ENCODE assay signal across 8 cellular contexts in the genomic region with DNA sequence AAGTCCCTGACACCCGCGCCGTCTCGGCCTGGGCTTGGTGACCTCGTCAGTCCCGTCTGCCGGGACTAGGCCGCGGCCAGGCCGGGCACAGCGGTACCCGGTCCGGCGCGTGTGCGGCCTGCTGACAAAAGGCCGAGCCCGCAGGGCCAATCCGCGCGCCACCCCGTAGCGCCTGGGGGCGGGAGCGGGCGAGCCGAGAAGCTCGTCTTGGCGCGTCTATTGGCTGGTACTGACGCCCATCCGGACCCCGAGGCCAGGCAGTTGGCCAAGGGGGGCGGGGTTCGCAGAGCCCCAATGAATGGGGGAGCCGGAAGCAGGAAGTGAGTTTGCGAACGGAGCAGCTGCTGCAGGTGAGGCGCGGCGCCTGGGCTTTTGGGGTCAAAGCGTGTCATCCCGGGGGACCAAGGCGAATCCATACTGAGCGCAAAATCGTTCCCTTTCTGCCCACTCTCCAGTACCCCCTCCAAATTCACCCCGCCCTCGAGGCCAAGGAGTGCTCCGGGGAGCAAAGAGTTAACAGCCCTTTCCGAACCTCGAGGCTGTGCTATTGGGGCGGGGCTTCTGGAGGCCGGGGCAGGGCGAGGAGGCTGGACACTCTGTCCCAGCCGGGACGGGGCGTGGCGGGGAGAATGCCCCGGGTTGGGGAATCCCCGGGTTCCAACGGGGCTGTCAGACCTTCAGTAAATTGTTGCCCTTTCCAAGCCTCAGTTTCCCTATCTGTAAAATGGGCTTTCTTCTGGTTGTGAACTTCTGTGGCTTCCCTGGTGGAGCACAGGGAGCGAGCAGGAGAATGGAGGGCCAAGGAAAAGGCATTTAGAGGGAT. TPM values are rescaled to one million over a fixed set of nuclear protein-coding genes. Genes with fewer than 3 reads are reported as not detected.
DNase-seq lines count a peak whose midpoint lies in the region; ATAC-seq and TF ChIP-seq lines count a peak whose summit lies in the region.

A gene with protein sequence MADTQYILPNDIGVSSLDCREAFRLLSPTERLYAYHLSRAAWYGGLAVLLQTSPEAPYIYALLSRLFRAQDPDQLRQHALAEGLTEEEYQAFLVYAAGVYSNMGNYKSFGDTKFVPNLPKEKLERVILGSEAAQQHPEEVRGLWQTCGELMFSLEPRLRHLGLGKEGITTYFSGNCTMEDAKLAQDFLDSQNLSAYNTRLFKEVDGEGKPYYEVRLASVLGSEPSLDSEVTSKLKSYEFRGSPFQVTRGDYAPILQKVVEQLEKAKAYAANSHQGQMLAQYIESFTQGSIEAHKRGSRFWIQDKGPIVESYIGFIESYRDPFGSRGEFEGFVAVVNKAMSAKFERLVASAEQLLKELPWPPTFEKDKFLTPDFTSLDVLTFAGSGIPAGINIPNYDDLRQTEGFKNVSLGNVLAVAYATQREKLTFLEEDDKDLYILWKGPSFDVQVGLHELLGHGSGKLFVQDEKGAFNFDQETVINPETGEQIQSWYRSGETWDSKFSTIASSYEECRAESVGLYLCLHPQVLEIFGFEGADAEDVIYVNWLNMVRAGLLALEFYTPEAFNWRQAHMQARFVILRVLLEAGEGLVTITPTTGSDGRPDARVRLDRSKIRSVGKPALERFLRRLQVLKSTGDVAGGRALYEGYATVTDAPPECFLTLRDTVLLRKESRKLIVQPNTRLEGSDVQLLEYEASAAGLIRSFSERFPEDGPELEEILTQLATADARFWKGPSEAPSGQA (plus strand): TSS at position 319 of the 823 bp plus-strand sequence. CDS start 1,767 bp downstream, outside the sequence.

- no peaks in the 10 kb centered on the region for H3K27me3 Mint-ChIP-seq in T-helper 17 cell

- TF ChIP-seq CTCF in right atrium auricular region (IDR thresholded peaks at IDR 0.05), result peak in 1 of 2 donors; percentile 15
- TF ChIP-seq CTCF in uterus (IDR thresholded peaks at IDR 0.05), result peak in 2 of 4 experiments; percentile 3 to 13

- peak within 1 kb of the TSS; percentile 91 for H3K4me3 Mint-ChIP-seq in T-helper 17 cell

- peak; percentile 91 for TF ChIP-seq POLR2A in GM15510 (IDR thresholded peaks at IDR 0.05; ENCODE audit: borderline replicate concordance, extremely low read depth, insufficient read length)
- peak; percentile 71 to 89 for TF ChIP-seq POLR2A in uterus (IDR thresholded peaks at IDR 0.05)

- no peaks in the 10 kb centered on the region for H3K36me3 Mint-ChIP-seq in T-helper 17 cell (ENCODE audit: low read depth)

- H3K27me3 ChIP-seq in right atrium auricular region (no peaks in the 10 kb centered on the region), uterus (no peaks in the 10 kb centered on the region)

- peak; percentile 84 for DNase-seq in NCI-H1694 treated with DMSO at 0.1 percent for 48 hours (lab: John Stamatoyannopoulos, UW)
- peak; percentile 90 to 94 (median 91) for DNase-seq in T-helper 17 cell
- DNase-seq in right atrium auricular region (ENCODE audit: low spot score), result peak; percentile 97
- peak; percentile 88 for DNase-seq in pulmonary artery endothelial cell (ENCODE audit: low read depth, low spot score)
- DNase-seq in uterus, result peak; percentile 96 to 98

- ATAC-seq in HG02885 (IDR thresholded peaks at IDR 0.05; ENCODE audit: poor library complexity, unreplicated experiment) (peak; percentile 89), T-helper 17 cell (peak; percentile 99)

- peaks cover 6% of the 10 kb centered on the region for H3K36me3 ChIP-seq in right atrium auricular region
- H3K36me3 ChIP-seq in uterus, result no peaks in the 10 kb centered on the region

- intact Hi-C loops in uterus (cut with DNase I; ENCODE audit: low total_unique reads), result no loop called here

- peak within 1 kb of the TSS; percentile 91 for H3K27ac Mint-ChIP-seq in T-helper 17 cell

- H3K4me1 ChIP-seq in right atrium auricular region (peaks cover 0 to 18% of the 10 kb centered on the region in 2 donors), uterus (no peaks in the 10 kb centered on the region)

- H3K9me3 ChIP-seq in T-helper 17 cell (ENCODE audit: control insufficient read depth, low read length, poor library complexity, severe bottlenecking), result no peaks in the 10 kb centered on the region
- no peaks in the 10 kb centered on the region for H3K9me3 ChIP-seq in right atrium auricular region
- H3K9me3 ChIP-seq in uterus, result no peaks in the 10 kb centered on the region

- H3K27ac ChIP-seq in angular gyrus (ENCODE audit: low read depth, low read length) (peak within 1 kb of the TSS; percentile 77), right atrium auricular region (peak within 1 kb of the TSS; percentile 77 to 88), uterus (peak within 1 kb of the TSS; percentile 86 to 90)

- peaks cover 21% of the 10 kb centered on the region for H3K4me1 Mint-ChIP-seq in T-helper 17 cell

- peak within 1 kb of the TSS; percentile 59 to 70 for H3K4me3 ChIP-seq in right atrium auricular region
- peak within 1 kb of the TSS; percentile 65 to 92 for H3K4me3 ChIP-seq in uterus

RNA-seq across cellular contexts. Expression of the gene that starts here (rescaled TPM):
- 10 to 100 TPM; 23.9 to 34.0 TPM for total RNA-seq in T-helper 17 cell
- total RNA-seq in right atrium auricular region, result 10 to 100 TPM in 1 of 2 donors, 1 to 10 TPM in 1; 8.2 to 11.1 TPM
- 65.5 and 89.1 TPM in 2 replicates for total RNA-seq in pulmonary artery endothelial cell
- total RNA-seq in uterus, result 10 to 100 TPM in 2 of 4 donors, 1 to 10 TPM in 2; 2.1 to 14.1 (median 8.7) TPM

Comparison
In these comparisons a context has a peak if more than half of its experiments do, and no peak if none do; other contexts are left out.
1. Peak in every context shown above with its lines: DNase-seq, ATAC-seq, H3K4me3 ChIP-seq and H3K27ac ChIP-seq.